Comparison of ENCODE assay signal across 24 cellular contexts in genomic region chr11:126500981-126501380, GRCh38.
"Had no signal": no experiment of that assay in that cellular context is flagged by ENCODE, and none has a peak within 500 bp of the region (broad histone marks: within the 10 kb centered on the region; RNA-seq: fewer than 3 reads in every experiment).

No MANE protein-coding gene starts in this region.

- H3K27ac ChIP-seq: esophagus squamous epithelium, heart right ventricle, left lung, neural progenitor cell, prostate gland, right lobe of liver, stomach, thyroid gland had no signal

- H3K4me3 ChIP-seq: esophagus squamous epithelium, heart right ventricle, left lung, neural progenitor cell, prostate gland, right lobe of liver, stomach, thyroid gland had no signal

- H3K27me3 ChIP-seq: neural progenitor cell, thyroid gland had no signal

- H3K9me3 ChIP-seq: prostate gland, right lobe of liver, thyroid gland had no signal

- H3K36me3 ChIP-seq: esophagus squamous epithelium, heart right ventricle, left lung, neural progenitor cell, prostate gland, right lobe of liver, stomach, thyroid gland had no signal

- H3K4me1 Mint-ChIP-seq: natural killer cell; stimulated activated effector memory CD8-positive, alpha-beta T cell treated with anti-CD3 and anti-CD28 coated beads, Interleukin-12 subunit alpha, Interleukin-12 subunit beta, amount 100 ng/mL, for 72 hours had no signal

- H3K4me2 ChIP-seq: neural progenitor cell had no signal

- H3K4me1 ChIP-seq: heart right ventricle, left lung, prostate gland, right lobe of liver, stomach, thyroid gland had no signal

- H3K36me3 Mint-ChIP-seq: natural killer cell; neural progenitor cell; stimulated activated effector memory CD8-positive, alpha-beta T cell treated with anti-CD3 and anti-CD28 coated beads, Interleukin-12 subunit alpha, Interleukin-12 subunit beta, amount 100 ng/mL, for 72 hours had no signal

- ATAC-seq: effector memory CD8-positive, alpha-beta T cell; heart right ventricle; left cardiac atrium; left lung; natural killer cell; right lobe of liver; stimulated activated effector memory CD8-positive, alpha-beta T cell treated with anti-CD3 and anti-CD28 coated beads, Interleukin-12 subunit alpha, Interleukin-12 subunit beta, amount 100 ng/mL, for 72 hours had no signal

- H3K27ac Mint-ChIP-seq: effector memory CD8-positive, alpha-beta T cell; natural killer cell; neural progenitor cell; stimulated activated effector memory CD8-positive, alpha-beta T cell treated with anti-CD3 and anti-CD28 coated beads, Interleukin-12 subunit alpha, Interleukin-12 subunit beta, amount 100 ng/mL, for 72 hours had no signal

- H3K9ac ChIP-seq: neural progenitor cell had no signal

- H2AFZ ChIP-seq: neural progenitor cell had no signal

- H3K4me3 Mint-ChIP-seq: effector memory CD8-positive, alpha-beta T cell; natural killer cell; neural progenitor cell; stimulated activated effector memory CD8-positive, alpha-beta T cell treated with anti-CD3 and anti-CD28 coated beads, Interleukin-12 subunit alpha, Interleukin-12 subunit beta, amount 100 ng/mL, for 72 hours had no signal

- FAIRE-seq: endometrium, islet of Langerhans had no signal

- DNase-seq: cortex of kidney; effector memory CD8-positive, alpha-beta T cell; erythroblast; esophagus squamous epithelium; foreskin melanocyte; glutamatergic neuron; heart right ventricle; hippocampal formation; left cardiac atrium; left lung; natural killer cell; nucleus accumbens; right lobe of liver; stimulated activated CD4-positive, alpha-beta T cell treated with anti-CD3 and anti-CD28 coated beads, Interleukin-2, amount 100 ng/mL, for 24 hours; stimulated activated CD4-positive, alpha-beta T cell treated with anti-CD3 and anti-CD28 coated beads, Interleukin-4, amount 100 ng/mL, for 24 hours; stimulated activated naive CD4-positive, alpha-beta T cell treated with Interleukin-2 at 50 U/mL for 16 hours; stomach; thyroid gland; trophoblast cell had no signal
